8 cellular contexts compared by ENCODE assay signal in the genomic region with DNA sequence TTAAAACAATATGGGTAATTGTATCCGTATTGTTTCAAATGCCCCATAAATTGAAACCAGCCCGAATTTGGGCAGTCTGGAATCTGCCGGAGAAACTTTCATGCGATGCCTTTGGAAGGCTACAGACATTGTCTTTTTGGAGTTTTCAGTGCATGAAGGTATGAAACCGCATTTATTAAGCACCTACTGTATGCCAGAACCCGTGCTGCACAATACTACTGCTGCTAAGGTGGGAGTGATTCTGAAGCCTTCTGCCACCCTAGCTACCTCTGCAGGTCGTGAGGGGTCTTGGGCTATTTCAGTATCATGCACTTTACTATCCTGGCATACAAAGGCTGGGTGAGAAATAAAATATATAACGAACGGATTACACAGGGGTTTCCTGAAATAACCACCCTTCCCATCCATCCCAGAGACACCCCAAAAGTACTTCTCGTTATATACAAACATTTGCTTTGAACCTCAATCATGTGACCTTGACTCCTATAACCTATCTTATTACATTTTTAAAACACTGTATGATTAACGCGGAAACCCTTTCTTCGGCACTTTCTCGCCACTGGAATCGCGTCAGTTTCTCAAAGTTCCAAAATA. TPM values are rescaled to one million over a fixed set of nuclear protein-coding genes. Genes with fewer than 3 reads are reported as not detected.
DNase-seq lines count a peak whose midpoint lies in the region; ATAC-seq and TF ChIP-seq lines count a peak whose summit lies in the region.

No MANE protein-coding gene starts in this region.

- H4K20me1 ChIP-seq in DOHH2 (ENCODE audit: control insufficient read depth, insufficient read depth, low read depth, low read length) = no peaks in the 10 kb centered on the region
- no peaks in the 10 kb centered on the region for H4K20me1 ChIP-seq in PC-9 (ENCODE audit: insufficient read depth)

- H3K79me1 ChIP-seq in trophoblast cell (ENCODE audit: low read length) = peaks cover 10% of the 10 kb centered on the region

- ATAC-seq in omental fat pad (ENCODE audit: low FRiP score) = no peak

- no peak overlapping the region for H2BK12ac ChIP-seq in trophoblast cell (ENCODE audit: low read length)

- no TSS peak for BruUV-seq in PC-9 (replicated peaks; lab: Mats Ljungman, UMichigan)

- CTCF ChIA-PET in PC-9 (lab: Charles Lee) = no interaction called here

- intact Hi-C loops in PC-9 (cut with micrococcal nuclease; ENCODE audit: unreplicated experiment) (no loop called here), esophagus muscularis mucosa (cut with DNase I) (no loop called here)

- H3F3A ChIP-seq in DOHH2 (ENCODE audit: control insufficient read depth, insufficient read depth) (peaks cover 26% of the 10 kb centered on the region), PC-9 (ENCODE audit: insufficient read depth, low read depth) (no peaks in the 10 kb centered on the region; the same call in 1 of the 2 replicates)

- peaks cover 30% of the 10 kb centered on the region for H3K36me3 ChIP-seq in DOHH2 (ENCODE audit: control insufficient read depth, low read length)
- no peaks in the 10 kb centered on the region for H3K36me3 ChIP-seq in PC-9 (ENCODE audit: low read depth)
- H3K36me3 ChIP-seq in esophagus muscularis mucosa = no peaks in the 10 kb centered on the region
- no peaks in the 10 kb centered on the region for H3K36me3 ChIP-seq in trophoblast cell (ENCODE audit: control insufficient read depth in 1 of 2, insufficient read depth in 2 of 2, low read length in 2 of 2)

- peak overlapping the region; percentile 91 for H4K8ac ChIP-seq in trophoblast cell (ENCODE audit: low read depth, low read length)

- H3K27me3 ChIP-seq in DOHH2 (ENCODE audit: control insufficient read depth, low read length) (no peaks in the 10 kb centered on the region), PC-9 (ENCODE audit: insufficient read depth, low read depth) (peaks cover 23% of the 10 kb centered on the region), esophagus muscularis mucosa (no peaks in the 10 kb centered on the region), trophoblast cell (ENCODE audit: insufficient read depth, low read length) (no peaks in the 10 kb centered on the region)

- H3K4me3 ChIP-seq in DOHH2 (ENCODE audit: low read length) (peak overlapping the region; percentile 72), PC-9 (peak overlapping the region; percentile 66; the same call in 1 of the 2 replicates), esophagus muscularis mucosa (peak overlapping the region; percentile 94 to 97 (median 96)), trophoblast cell (ENCODE audit: low read depth, low read length) (peak overlapping the region; percentile 91)

- H2AFZ ChIP-seq in PC-9 (peak overlapping the region; percentile 85), trophoblast cell (ENCODE audit: insufficient read depth, low read length, poor library complexity) (peak overlapping the region; percentile 95)

- H3K18ac ChIP-seq in trophoblast cell (ENCODE audit: low read length) = no peak overlapping the region

- H3K27ac ChIP-seq in DOHH2 (ENCODE audit: low read depth, low read length) = no peak overlapping the region
- H3K27ac ChIP-seq in PC-9 = no peak overlapping the region
- peak overlapping the region; percentile 99 for H3K27ac ChIP-seq in esophagus muscularis mucosa (replicated peaks in 1 of 4)
- no peak overlapping the region for H3K27ac ChIP-seq in trophoblast cell (ENCODE audit: low read depth, low read length)

- WGBS in esophagus muscularis mucosa = 32% methylated on average over 16 of the region's 16 CpGs
- WGBS in trophoblast cell (ENCODE audit: extremely low coverage, insufficient coverage, insufficient read length) = no CpG with 5 or more reads among the region's 16 CpGs

- no peak for TF ChIP-seq EP300 in esophagus muscularis mucosa (IDR thresholded peaks at IDR 0.05)

- no peak overlapping the region for H3K14ac ChIP-seq in trophoblast cell (ENCODE audit: low read length)

- H3K9me2 ChIP-seq in DOHH2 (replicated peaks; ENCODE audit: control insufficient read depth, low read length) (no peaks in the 10 kb centered on the region), PC-9 (ENCODE audit: insufficient read depth) (no peaks in the 10 kb centered on the region)

- peaks cover 35% of the 10 kb centered on the region for H3K79me2 ChIP-seq in DOHH2 (ENCODE audit: control insufficient read depth, low read length)
- H3K79me2 ChIP-seq in PC-9 (ENCODE audit: low read depth) = no peaks in the 10 kb centered on the region
- peaks cover 9% of the 10 kb centered on the region for H3K79me2 ChIP-seq in trophoblast cell (ENCODE audit: control insufficient read depth, insufficient read depth, low read length, poor library complexity)

- H3K4me1 ChIP-seq in DOHH2 (ENCODE audit: control insufficient read depth, low read length) (peaks cover 25% of the 10 kb centered on the region), PC-9 (replicated peaks; ENCODE audit: insufficient read depth) (peaks cover 3% of the 10 kb centered on the region; the same call in 1 of the 2 replicates), esophagus muscularis mucosa (peaks cover 12 to 28% (median 26%) of the 10 kb centered on the region in 4 donors), trophoblast cell (ENCODE audit: control insufficient read depth in 1 of 2, insufficient read depth in 2 of 2, low read length in 2 of 2) (peaks cover 4 to 9% of the 10 kb centered on the region in 2 experiments)

- H4K12ac ChIP-seq in trophoblast cell (ENCODE audit: low read depth, low read length) = no peak overlapping the region

- DNase-seq in PC-9 = no peak
- DNase-seq in esophagus muscularis mucosa (ENCODE audit: extremely low spot score) = no peak
- DNase-seq in trophoblast cell = no peak
- no peak for DNase-seq in COLO829 (ENCODE audit: low spot score)
- no peak for DNase-seq in HK-2 (ENCODE audit: unreplicated experiment)
- no peak for DNase-seq in activated CD8-positive, alpha-beta memory T cell treated with anti-CD3 and anti-CD28 coated beads, Interleukin-2, amount 50 U/mL, for 48 hours
- DNase-seq in omental fat pad (ENCODE audit: low spot score) = no peak

- no peak overlapping the region for H3K4ac ChIP-seq in trophoblast cell (ENCODE audit: low read depth, low read length)

- POLR2A ChIA-PET in PC-9 (lab: Charles Lee; ENCODE audit: unreplicated experiment) = no interaction called here

- TF ChIP-seq POLR2A in esophagus muscularis mucosa (IDR thresholded peaks at IDR 0.05; ENCODE audit: low read depth) = no peak

- H3K9me3 ChIP-seq in DOHH2 (ENCODE audit: control insufficient read depth, insufficient read depth, low read length) = peaks cover 14% of the 10 kb centered on the region; the same call in 1 of the 2 replicates
- H3K9me3 ChIP-seq in PC-9 (ENCODE audit: insufficient read depth, low read depth) = 0 out of 2 replicates have a peak, but pooled peaks cover 5% of the 10 kb centered on the region
- H3K9me3 ChIP-seq in esophagus muscularis mucosa = peaks cover 0 to under 1% (median 0%) of the 10 kb centered on the region in 4 donors
- no peaks in the 10 kb centered on the region for H3K9me3 ChIP-seq in trophoblast cell (ENCODE audit: insufficient read depth, low read depth, low read length)

- H2AK5ac ChIP-seq in trophoblast cell (ENCODE audit: low read length) = no peak overlapping the region

- peak overlapping the region; percentile 14 for H2BK5ac ChIP-seq in trophoblast cell (ENCODE audit: low read depth, low read length, poor library complexity)

- TF ChIP-seq CTCF in DOHH2 (IDR thresholded peaks at IDR 0.05; ENCODE audit: low read depth, low read length, poor library complexity, severe bottlenecking) = no peak
- no peak for TF ChIP-seq CTCF in PC-9 (conservative IDR thresholded peaks at IDR 0.05)
- TF ChIP-seq CTCF in esophagus muscularis mucosa (IDR thresholded peaks at IDR 0.05) = no peak
- no peak for TF ChIP-seq CTCF in omental fat pad (IDR thresholded peaks at IDR 0.05)

- no peak overlapping the region for H3K23ac ChIP-seq in trophoblast cell (ENCODE audit: low read length)

- H3K4me2 ChIP-seq in DOHH2 (ENCODE audit: low read length) (peak overlapping the region; percentile 71), PC-9 (peak overlapping the region; percentile 76), trophoblast cell (ENCODE audit: low read length) (peak overlapping the region; percentile 98)

- H2BK120ac ChIP-seq in trophoblast cell (ENCODE audit: insufficient read depth, low read length, poor library complexity) = no peak overlapping the region

- H4K91ac ChIP-seq in trophoblast cell (ENCODE audit: low read depth, low read length) = peak overlapping the region; percentile 93

- no peak overlapping the region for H3K9ac ChIP-seq in trophoblast cell (ENCODE audit: low read length)

RNA-seq across cellular contexts. Expression of gene MSI2, which starts 1.0 kb away (rescaled TPM):
- total RNA-seq in PC-9 (2021) = 11.8 and 15.7 TPM in 2 replicates
- total RNA-seq in esophagus muscularis mucosa = 10 to 100 TPM; 28.8 to 39.0 (median 29.6) TPM
- polyA plus RNA-seq in trophoblast cell (2013) = 41.6 and 44.9 TPM in 2 replicates
- total RNA-seq in omental fat pad = 10 to 100 TPM; 14.9 to 24.4 (median 19.8) TPM

Comparison
In these comparisons a context has a peak if more than half of its experiments do, and no peak if none do; other contexts are left out.
1. H3K27ac ChIP-seq: peak in esophagus muscularis mucosa (4 of 4); none in DOHH2 (single experiment), PC-9 (single experiment) and trophoblast cell (single experiment).
2. Peak in every context shown above with its lines, with median percentiles within 50 percentile points of each other: H3K4me2 ChIP-seq and H3K4me3 ChIP-seq.